In genomic region chr17:59766486-59766885, GRCh38 we compare ENCODE assay signal across 23 cellular contexts. TPM values are rescaled to one million over a fixed set of nuclear protein-coding genes. Genes with fewer than 3 reads are reported as not detected.
DNase-seq lines count a peak whose midpoint lies in the region; ATAC-seq, FAIRE-seq and TF ChIP-seq lines count a peak whose summit lies in the region.
"Had no signal": no experiment of that assay in that cellular context is flagged by ENCODE, and none has a peak within 500 bp of the region (broad histone marks: within the 10 kb centered on the region; RNA-seq: fewer than 3 reads in every experiment).

No MANE protein-coding gene starts in this region.

- TF ChIP-seq EP300 in upper lobe of left lung (IDR thresholded peaks at IDR 0.05) (no peak), HepG2 (IDR thresholded peaks at IDR 0.05; ENCODE audit: low read depth in 2 of 2, low read length in 2 of 2) (no peak), HepG2 (CRISPR knock-in tag; IDR thresholded peaks at IDR 0.05; ENCODE audit: borderline replicate concordance) (no peak)

- no peak for ATAC-seq in activated naive CD4-positive, alpha-beta T cell treated with anti-CD3 and anti-CD28 coated beads, Interleukin-2, amount 50 U/mL, for 72 hours
- ATAC-seq in activated T-helper 17 cell treated with anti-CD3 and anti-CD28 coated beads, Interleukin-2, amount 50 U/mL, for 72 hours (replicated peaks), result no peak
- ATAC-seq in upper lobe of left lung (ENCODE audit: low FRiP score in 2 of 2), result no peak
- ATAC-seq in HepG2, result no peak
- ATAC-seq: esophagus mucosa; left cardiac atrium; naive thymus-derived CD4-positive, alpha-beta T cell had no signal

- no peak overlapping the region for H3K4me3 ChIP-seq in upper lobe of left lung
- H3K4me3 ChIP-seq in HepG2 (replicated peaks in 1 of 3; ENCODE audit: insufficient read depth in 1 of 3, low read depth in 2 of 3, low read length in 3 of 3), result no peak overlapping the region
- H3K4me3 ChIP-seq: SK-N-MC had no signal

- no peak overlapping the region for H3K4me3 Mint-ChIP-seq in activated naive CD4-positive, alpha-beta T cell treated with anti-CD3 and anti-CD28 coated beads for 36 hours
- peak overlapping the region; percentile 72 for H3K4me3 Mint-ChIP-seq in activated T-helper 17 cell treated with anti-CD3 and anti-CD28 coated beads, Interleukin-2, amount 50 U/mL, for 72 hours
- H3K4me3 Mint-ChIP-seq: activated naive CD4-positive, alpha-beta T cell treated with anti-CD3 and anti-CD28 coated beads, Interleukin-2, amount 10 ng/mL, durations not matched to agents 7 days and 5 days; naive thymus-derived CD4-positive, alpha-beta T cell had no signal

- H3K79me2 ChIP-seq in HepG2 (ENCODE audit: insufficient read depth, low read length), result peaks cover 8% of the 10 kb centered on the region

- DNase-seq in activated naive CD4-positive, alpha-beta T cell treated with anti-CD3 and anti-CD28 coated beads for 36 hours, result no peak
- no peak for DNase-seq in activated naive CD4-positive, alpha-beta T cell treated with anti-CD3 and anti-CD28 coated beads, Interleukin-2, amount 50 U/mL, for 72 hours (ENCODE audit: low spot score in 2 of 2)
- DNase-seq in fibroblast of peridontal ligament (ENCODE audit: extremely low read depth) (peak; percentile 90), upper lobe of left lung (no peak), NCI-H2196 (lab: John Stamatoyannopoulos, UW; ENCODE audit: unreplicated experiment) (no peak), GOT3 (lab: John Stamatoyannopoulos, UW) (no peak), HepG2 (ENCODE audit: low spot score) (no peak)
- DNase-seq: activated naive CD4-positive, alpha-beta T cell treated with anti-CD3 and anti-CD28 coated beads, Interleukin-2, amount 10 ng/mL, durations not matched to agents 7 days and 5 days; activated T-cell treated with anti-CD3 and anti-CD28 coated beads for 4 hours; C1 segment of cervical spinal cord; effector CD4-positive, alpha-beta T cell; EL; glutamatergic neuron; left cardiac atrium; naive thymus-derived CD4-positive, alpha-beta T cell; NCI-H1105; occipital lobe; stimulated activated CD4-positive, alpha-beta T cell treated with anti-CD3 and anti-CD28 coated beads, Interleukin-2, amount 100 ng/mL, for 48 hours; stimulated activated naive CD4-positive, alpha-beta T cell; trophoblast cell had no signal

- CTCF ChIA-PET in activated naive CD4-positive, alpha-beta T cell treated with anti-CD3 and anti-CD28 coated beads for 36 hours (lab: Charles Lee), result no interaction called here
- CTCF ChIA-PET in HepG2 (lab: Yijun Ruan, JAX; ENCODE audit: low intra/inter-chr PET ratio, low total read pairs), result no interaction called here

- H4K20me1 ChIP-seq in HepG2 (ENCODE audit: insufficient read depth, low read length), result no peaks in the 10 kb centered on the region

- FAIRE-seq in HepG2 (lab: Jason Lieb, UNC), result no peak

- no TSS peak for BruUV-seq in HepG2 (replicated peaks; lab: Mats Ljungman, UMichigan)

- no peak for TF ChIP-seq RAD21 in HepG2 (CRISPR knock-in tag; IDR thresholded peaks at IDR 0.05)

- H3K4me2 ChIP-seq in HepG2 (ENCODE audit: low read depth, low read length), result no peak overlapping the region

- WGBS in upper lobe of left lung, 2 donors, result 86 to 88% methylated on average over 7 of the region's 7 CpGs
- 95% methylated on average over 7 of the region's 7 CpGs for WGBS in HepG2 (ENCODE audit: low lambda C conversion rate)

- peaks cover 30% of the 10 kb centered on the region for H3K36me3 Mint-ChIP-seq in activated naive CD4-positive, alpha-beta T cell treated with anti-CD3 and anti-CD28 coated beads for 36 hours (ENCODE audit: low read depth)
- H3K36me3 Mint-ChIP-seq in activated naive CD4-positive, alpha-beta T cell treated with anti-CD3 and anti-CD28 coated beads, Interleukin-2, amount 50 U/mL, for 72 hours, result peaks cover 26 to 35% of the 10 kb centered on the region in 2 donors
- H3K36me3 Mint-ChIP-seq in activated T-helper 17 cell treated with anti-CD3 and anti-CD28 coated beads, Interleukin-2, amount 50 U/mL, for 72 hours (ENCODE audit: low read depth), result peaks cover 61% of the 10 kb centered on the region

- no peak overlapping the region for H2AFZ ChIP-seq in HepG2 (ENCODE audit: low read length)

- H3K4me1 Mint-ChIP-seq in activated naive CD4-positive, alpha-beta T cell treated with anti-CD3 and anti-CD28 coated beads for 36 hours (ENCODE audit: low read depth), result peaks cover 64% of the 10 kb centered on the region
- H3K4me1 Mint-ChIP-seq in activated T-helper 17 cell treated with anti-CD3 and anti-CD28 coated beads, Interleukin-2, amount 50 U/mL, for 72 hours, result peaks cover 17% of the 10 kb centered on the region

- no peaks in the 10 kb centered on the region for H3K27me3 Mint-ChIP-seq in activated naive CD4-positive, alpha-beta T cell treated with anti-CD3 and anti-CD28 coated beads for 36 hours (ENCODE audit: low read depth)
- H3K27me3 Mint-ChIP-seq in activated T-helper 17 cell treated with anti-CD3 and anti-CD28 coated beads, Interleukin-2, amount 50 U/mL, for 72 hours, result no peaks in the 10 kb centered on the region
- H3K27me3 Mint-ChIP-seq: activated naive CD4-positive, alpha-beta T cell treated with anti-CD3 and anti-CD28 coated beads, Interleukin-2, amount 10 ng/mL, durations not matched to agents 7 days and 5 days; naive thymus-derived CD4-positive, alpha-beta T cell had no signal

- H3K9ac ChIP-seq in HepG2 (ENCODE audit: insufficient read depth, low read depth, low read length), result no peak overlapping the region

- H3K27ac ChIP-seq in upper lobe of left lung, result peak overlapping the region in 3 of 4 donors; percentile 31 to 68 (median 39)
- no peak overlapping the region for H3K27ac ChIP-seq in HepG2 (ENCODE audit: extremely low read length, insufficient read depth, low read length)

- H3K9me3 Mint-ChIP-seq in activated naive CD4-positive, alpha-beta T cell treated with anti-CD3 and anti-CD28 coated beads for 36 hours, result no peaks in the 10 kb centered on the region
- no peaks in the 10 kb centered on the region for H3K9me3 Mint-ChIP-seq in activated naive CD4-positive, alpha-beta T cell treated with anti-CD3 and anti-CD28 coated beads, Interleukin-2, amount 50 U/mL, for 72 hours
- H3K9me3 Mint-ChIP-seq in activated T-helper 17 cell treated with anti-CD3 and anti-CD28 coated beads, Interleukin-2, amount 50 U/mL, for 72 hours, result no peaks in the 10 kb centered on the region
- H3K9me3 Mint-ChIP-seq: activated naive CD4-positive, alpha-beta T cell treated with anti-CD3 and anti-CD28 coated beads, Interleukin-2, amount 10 ng/mL, durations not matched to agents 7 days and 5 days had no signal

- in situ Hi-C loops in HepG2 (cut with HindIII; ENCODE audit: extremely low pct_ligation_motif_present, low pct_unique_long_range_greater_than_20kb), result no loop called here

- H3K9me3 ChIP-seq in upper lobe of left lung (no peaks in the 10 kb centered on the region), HepG2 (ENCODE audit: low read length) (no peaks in the 10 kb centered on the region)

- H3K27me3 ChIP-seq in upper lobe of left lung, result no peaks in the 10 kb centered on the region
- no peaks in the 10 kb centered on the region for H3K27me3 ChIP-seq in HepG2 (ENCODE audit: control insufficient read depth in 1 of 2, insufficient read depth in 2 of 2, low read length in 2 of 2)

- TF ChIP-seq CTCF in upper lobe of left lung (IDR thresholded peaks at IDR 0.05) (no peak), HepG2 (CRISPR knock-in tag; IDR thresholded peaks at IDR 0.05) (no peak)

- intact Hi-C loops in activated naive CD4-positive, alpha-beta T cell treated with anti-CD3 and anti-CD28 coated beads for 36 hours (cut with micrococcal nuclease), result loop anchor here (10.0 kb wide), 1 partner anchor 1432 kb away; no protein-coding TSS in a partner anchor
- intact Hi-C loops in HepG2 (cut with micrococcal nuclease; ENCODE audit: unreplicated experiment), result no loop called here

- H3K4me1 ChIP-seq in upper lobe of left lung, result peaks cover 8 to 33% (median 16%) of the 10 kb centered on the region in 4 donors
- peaks cover 19% of the 10 kb centered on the region for H3K4me1 ChIP-seq in HepG2 (ENCODE audit: insufficient read depth, low read length)

- POLR2A ChIA-PET in HepG2 (lab: Yijun Ruan, JAX), result no interaction called here

- H3K36me3 ChIP-seq in upper lobe of left lung, result peaks cover 0 to 10% (median 0%) of the 10 kb centered on the region in 4 donors
- H3K36me3 ChIP-seq in HepG2 (replicated peaks in 1 of 2; ENCODE audit: control insufficient read depth in 1 of 2, insufficient read depth in 2 of 2, low read length in 2 of 2), result peaks cover 6 to 29% of the 10 kb centered on the region in 2 experiments; a peak in 4 of 5 replicates

- no peak for TF ChIP-seq POLR2A in upper lobe of left lung (IDR thresholded peaks at IDR 0.05)
- no peak for TF ChIP-seq POLR2A in HepG2 (IDR thresholded peaks at IDR 0.05; ENCODE audit: insufficient read depth in 1 of 2, low read depth in 2 of 2, low read length in 2 of 2)

- peak overlapping the region; percentile 66 for H3K27ac Mint-ChIP-seq in activated naive CD4-positive, alpha-beta T cell treated with anti-CD3 and anti-CD28 coated beads for 36 hours
- peak overlapping the region in 1 of 2 donors; percentile 98 for H3K27ac Mint-ChIP-seq in activated naive CD4-positive, alpha-beta T cell treated with anti-CD3 and anti-CD28 coated beads, Interleukin-2, amount 50 U/mL, for 72 hours
- no peak overlapping the region for H3K27ac Mint-ChIP-seq in activated T-helper 17 cell treated with anti-CD3 and anti-CD28 coated beads, Interleukin-2, amount 50 U/mL, for 72 hours
- H3K27ac Mint-ChIP-seq: activated naive CD4-positive, alpha-beta T cell treated with anti-CD3 and anti-CD28 coated beads, Interleukin-2, amount 10 ng/mL, durations not matched to agents 7 days and 5 days; naive thymus-derived CD4-positive, alpha-beta T cell had no signal

RNA-seq across cellular contexts. Expression of gene VMP1, which starts 59.0 kb away (rescaled TPM):
- total RNA-seq in activated naive CD4-positive, alpha-beta T cell treated with anti-CD3 and anti-CD28 coated beads for 36 hours, result 100 to 1,000 TPM; 423 to 438 TPM
- 100 to 1,000 TPM; 344 to 725 TPM for total RNA-seq in activated naive CD4-positive, alpha-beta T cell treated with anti-CD3 and anti-CD28 coated beads, Interleukin-2, amount 50 U/mL, for 72 hours
- total RNA-seq in activated T-helper 17 cell treated with anti-CD3 and anti-CD28 coated beads, Interleukin-2, amount 50 U/mL, for 72 hours, result 100 to 1,000 TPM; 309 to 488 TPM
- 100 to 1,000 TPM; 124 to 246 (median 181) TPM for total RNA-seq in upper lobe of left lung
- 80.3 and 186 TPM in 2 replicates for total RNA-seq in HepG2 (2016; rRNA removed; fragmentation: Illumina TruSeq; extraction: Trizol)
- 81.7 and 81.9 TPM in 2 replicates for total RNA-seq in HepG2 (2016; cell fraction: cytosol; rRNA removed; fragmentation: Illumina TruSeq; extraction: Trizol; ENCODE audit: low read depth)
- 87.6 and 200 TPM in 2 replicates for total RNA-seq in HepG2 (2016; cell fraction: insoluble cytoplasmic fraction; rRNA removed; fragmentation: Illumina TruSeq; extraction: Trizol)
- total RNA-seq in HepG2 (2016; cell fraction: membrane; rRNA removed; fragmentation: Illumina TruSeq; extraction: Trizol), result 64.7 and 72.7 TPM in 2 replicates
- total RNA-seq in HepG2 (2016; cell fraction: nucleus; rRNA removed; fragmentation: Illumina TruSeq; extraction: Trizol), result 414 and 436 TPM in 2 replicates
- 262 and 271 TPM in 2 replicates for polyA plus RNA-seq in HepG2 (2011; rRNA removed)
- 66.8 and 107 TPM in 2 replicates for polyA plus RNA-seq in HepG2 (2011; cell fraction: cytosol; rRNA removed)
- polyA plus RNA-seq in HepG2 (2011; cell fraction: nucleus; rRNA removed), result 244 and 352 TPM in 2 replicates
- 151 and 169 TPM in 2 replicates for polyA plus RNA-seq in HepG2 (2012)
- 21.0 and 21.9 TPM in 2 replicates for polyA plus RNA-seq in HepG2 (2016; cell fraction: cytosol; fragmentation: Illumina TruSeq; extraction: Trizol; ENCODE audit: low read depth)
- 78.4 and 81.5 TPM in 2 replicates for polyA plus RNA-seq in HepG2 (2016; cell fraction: insoluble cytoplasmic fraction; fragmentation: Illumina TruSeq; extraction: Trizol; ENCODE audit: low read depth)
- 34.4 and 38.6 TPM in 2 replicates for polyA plus RNA-seq in HepG2 (2016; cell fraction: membrane; fragmentation: Illumina TruSeq; extraction: Trizol; ENCODE audit: low read depth)
- polyA plus RNA-seq in HepG2 (2016; cell fraction: nucleus; fragmentation: Illumina TruSeq; extraction: Trizol; ENCODE audit: insufficient read depth, low read depth), result 277 and 292 TPM in 2 replicates
- polyA minus RNA-seq in HepG2 (2011; rRNA and poly(A)+ RNA removed; ENCODE audit: low replicate concordance), result 294 and 406 TPM in 2 replicates
- 134 and 182 TPM in 2 replicates for polyA minus RNA-seq in HepG2 (2011; cell fraction: cytosol; rRNA and poly(A)+ RNA removed)
- 788 and 1,143 TPM in 2 replicates for polyA minus RNA-seq in HepG2 (2011; cell fraction: nucleus; rRNA and poly(A)+ RNA removed)

RNA-seq across cellular contexts. Expression of gene PTRH2, which starts 59.3 kb away (rescaled TPM):
- total RNA-seq in activated naive CD4-positive, alpha-beta T cell treated with anti-CD3 and anti-CD28 coated beads for 36 hours, result 10 to 100 TPM; 19.7 to 24.4 TPM
- 10 to 100 TPM; 18.9 to 42.8 TPM for total RNA-seq in activated naive CD4-positive, alpha-beta T cell treated with anti-CD3 and anti-CD28 coated beads, Interleukin-2, amount 50 U/mL, for 72 hours
- total RNA-seq in activated T-helper 17 cell treated with anti-CD3 and anti-CD28 coated beads, Interleukin-2, amount 50 U/mL, for 72 hours, result 10 to 100 TPM; 32.4 to 48.6 TPM
- total RNA-seq in upper lobe of left lung, result 10 to 100 TPM; 13.7 to 38.5 (median 22.0) TPM
- 48.7 and 67.7 TPM in 2 replicates for total RNA-seq in HepG2 (2016; rRNA removed; fragmentation: Illumina TruSeq; extraction: Trizol)
- 24.5 and 30.9 TPM in 2 replicates for total RNA-seq in HepG2 (2016; cell fraction: cytosol; rRNA removed; fragmentation: Illumina TruSeq; extraction: Trizol; ENCODE audit: low read depth)
- 43.2 and 68.2 TPM in 2 replicates for total RNA-seq in HepG2 (2016; cell fraction: insoluble cytoplasmic fraction; rRNA removed; fragmentation: Illumina TruSeq; extraction: Trizol)
- 26.1 and 28.8 TPM in 2 replicates for total RNA-seq in HepG2 (2016; cell fraction: membrane; rRNA removed; fragmentation: Illumina TruSeq; extraction: Trizol)
- 57.2 and 59.6 TPM in 2 replicates for total RNA-seq in HepG2 (2016; cell fraction: nucleus; rRNA removed; fragmentation: Illumina TruSeq; extraction: Trizol)
- polyA plus RNA-seq in HepG2 (2011; rRNA removed), result 73.6 and 83.3 TPM in 2 replicates
- 52.4 and 80.1 TPM in 2 replicates for polyA plus RNA-seq in HepG2 (2011; cell fraction: cytosol; rRNA removed)
- 24.3 and 32.5 TPM in 2 replicates for polyA plus RNA-seq in HepG2 (2011; cell fraction: nucleus; rRNA removed)
- 61.8 and 70.1 TPM in 2 replicates for polyA plus RNA-seq in HepG2 (2012)
- polyA plus RNA-seq in HepG2 (2016; cell fraction: cytosol; fragmentation: Illumina TruSeq; extraction: Trizol; ENCODE audit: low read depth), result 19.3 and 20.0 TPM in 2 replicates
- 49.4 and 52.0 TPM in 2 replicates for polyA plus RNA-seq in HepG2 (2016; cell fraction: insoluble cytoplasmic fraction; fragmentation: Illumina TruSeq; extraction: Trizol; ENCODE audit: low read depth)
- polyA plus RNA-seq in HepG2 (2016; cell fraction: membrane; fragmentation: Illumina TruSeq; extraction: Trizol; ENCODE audit: low read depth), result 19.4 and 21.2 TPM in 2 replicates
- polyA plus RNA-seq in HepG2 (2016; cell fraction: nucleus; fragmentation: Illumina TruSeq; extraction: Trizol; ENCODE audit: insufficient read depth, low read depth), result 111 and 117 TPM in 2 replicates
- 40.8 and 45.5 TPM in 2 replicates for polyA minus RNA-seq in HepG2 (2011; rRNA and poly(A)+ RNA removed; ENCODE audit: low replicate concordance)
- polyA minus RNA-seq in HepG2 (2011; cell fraction: cytosol; rRNA and poly(A)+ RNA removed), result 17.2 and 20.3 TPM in 2 replicates
- 31.4 and 37.7 TPM in 2 replicates for polyA minus RNA-seq in HepG2 (2011; cell fraction: nucleus; rRNA and poly(A)+ RNA removed)
